ENCODE assay signal across 35 cellular contexts in genomic region chr1:22123901-22124404, GRCh38. TPM values are rescaled to one million over a fixed set of nuclear protein-coding genes. Genes with fewer than 3 reads are reported as not detected.
"Had no signal": no experiment of that assay in that cellular context is flagged by ENCODE, and none has a peak within 500 bp of the region (broad histone marks: within the 10 kb centered on the region; RNA-seq: fewer than 3 reads in every experiment).

No MANE protein-coding gene starts in this region.

- H3K27me3 Mint-ChIP-seq: naive thymus-derived CD4-positive, alpha-beta T cell had no signal

- ATAC-seq: activated CD4-positive, CD25-positive, alpha-beta regulatory T cell treated with anti-CD3 and anti-CD28 coated beads, Interleukin-2, amount 50 U/mL, for 24 hours; activated naive CD4-positive, alpha-beta T cell treated with anti-CD3 and anti-CD28 coated beads, Interleukin-2, amount 50 U/mL, for 72 hours; foreskin keratinocyte; heart left ventricle; left colon; naive thymus-derived CD4-positive, alpha-beta T cell had no signal

- H3K27ac ChIP-seq: adrenal gland, cardiac muscle cell, colonic mucosa, esophagus muscularis mucosa, foreskin keratinocyte, heart left ventricle, parathyroid adenoma, right atrium auricular region, VCaP had no signal

- H3K4me3 ChIP-seq: adrenal gland, cardiac muscle cell, colonic mucosa, esophagus muscularis mucosa, heart left ventricle, right atrium auricular region, smooth muscle cell, tibial nerve had no signal

- H3K36me3 Mint-ChIP-seq: activated naive CD4-positive, alpha-beta T cell treated with anti-CD3 and anti-CD28 coated beads, Interleukin-2, amount 50 U/mL, for 72 hours had no signal

- H3K4me1 ChIP-seq: adrenal gland, colonic mucosa, esophagus muscularis mucosa, foreskin keratinocyte, parathyroid adenoma, right atrium auricular region had no signal

- H3K36me3 ChIP-seq: cardiac muscle cell, colonic mucosa had no signal

- DNase-seq: activated CD4-positive, alpha-beta T cell treated with anti-CD3 and anti-CD28 coated beads for 48 hours; activated CD4-positive, alpha-beta T cell treated with anti-CD3 and anti-CD28 coated beads, Interleukin-2, amount 50 U/mL, for 48 hours; activated CD8-positive, alpha-beta memory T cell treated with anti-CD3 and anti-CD28 coated beads for 24 hours; activated naive CD4-positive, alpha-beta T cell; activated T-cell treated with anti-CD3 and anti-CD28 coated beads, Interleukin-2, amount 50 U/mL, for 1 hour; adrenal gland; aorta; cerebellar nuclear complex; colonic mucosa; effector memory CD4-positive, alpha-beta T cell; foreskin keratinocyte; hypothalamus; immature natural killer cell; kidney; left colon; mammary epithelial cell; midbrain; naive thymus-derived CD4-positive, alpha-beta T cell; nucleus accumbens; stimulated activated CD4-positive, alpha-beta T cell treated with anti-CD3 and anti-CD28 coated beads, Interleukin-15, amount 100 ng/mL, for 24 hours; stimulated activated CD4-positive, alpha-beta T cell treated with anti-CD3 and anti-CD28 coated beads, Interleukin-2, amount 100 ng/mL, for 24 hours; stimulated activated naive CD4-positive, alpha-beta T cell treated with Interleukin-2 at 50 U/mL for 16 hours; T-helper 9 cell had no signal

- H3K79me2 ChIP-seq: parathyroid adenoma had no signal

- H3K27ac Mint-ChIP-seq: T-helper 1 cell treated with Interleukin-12 subunit alpha and Interleukin-12 subunit beta and Interleukin-4 antibody, amounts not matched to agents 30 μg/mL and 1 μg/mL, for 36 hours had no signal

- H3K27me3 ChIP-seq: adrenal gland, cardiac muscle cell, colonic mucosa, esophagus muscularis mucosa, foreskin keratinocyte, heart left ventricle, right atrium auricular region, tibial nerve had no signal

- H3K4me3 Mint-ChIP-seq: brain; immature natural killer cell; naive thymus-derived CD4-positive, alpha-beta T cell; T-helper 1 cell treated with Interleukin-12 subunit alpha and Interleukin-12 subunit beta and Interleukin-4 antibody, amounts not matched to agents 30 μg/mL and 1 μg/mL, for 36 hours had no signal

- H3K9me3 Mint-ChIP-seq: activated naive CD4-positive, alpha-beta T cell treated with anti-CD3 and anti-CD28 coated beads, Interleukin-2, amount 50 U/mL, for 72 hours; brain; immature natural killer cell; T-helper 1 cell treated with Interleukin-12 subunit alpha and Interleukin-12 subunit beta and Interleukin-4 antibody, amounts not matched to agents 30 μg/mL and 1 μg/mL, for 36 hours had no signal

- H3K4me2 ChIP-seq: smooth muscle cell had no signal

- H2AFZ ChIP-seq: parathyroid adenoma had no signal

- H3K9me3 ChIP-seq: adrenal gland, colonic mucosa, esophagus muscularis mucosa, heart left ventricle, right atrium auricular region, tibial nerve had no signal

RNA-seq across cellular contexts. Expression of gene WNT4, which starts 18.9 kb away (rescaled TPM):
- total RNA-seq: activated naive CD4-positive, alpha-beta T cell treated with anti-CD3 and anti-CD28 coated beads, Interleukin-2, amount 50 U/mL, for 72 hours; aorta; cardiac muscle cell; naive thymus-derived CD4-positive, alpha-beta T cell had no signal
